In genomic region chr7:92635538-92635937, GRCh38 we compare ENCODE assay signal across 11 cellular contexts. TPM values are rescaled to one million over a fixed set of nuclear protein-coding genes. Genes with fewer than 3 reads are reported as not detected.
DNase-seq lines count a peak whose midpoint lies in the region; TF ChIP-seq lines count a peak whose summit lies in the region.
"Had no signal": no experiment of that assay in that cellular context is flagged by ENCODE, and none has a peak within 500 bp of the region (broad histone marks: within the 10 kb centered on the region; RNA-seq: fewer than 3 reads in every experiment).

No MANE protein-coding gene starts in this region.

- H3K27me3 ChIP-seq in Karpas-422 (ENCODE audit: low read length) (no peaks in the 10 kb centered on the region), adrenal gland (no peaks in the 10 kb centered on the region)

- no peak for DNase-seq in Calu3
- no peak for DNase-seq in Karpas-422
- DNase-seq in adrenal gland: no peak
- no peak for DNase-seq in amniotic stem cell (lab: John Stamatoyannopoulos, UW)
- DNase-seq in cerebellar cortex (ENCODE audit: low spot score): no peak
- no peak for DNase-seq in cerebellar nuclear complex (lab: John Stamatoyannopoulos, UW)
- no peak for DNase-seq in EL
- DNase-seq: NCI-H1694 treated with DMSO at 0.1 percent for 48 hours, occipital lobe, SHP77 treated with DMSO at 0.1 percent for 48 hours had no signal

- H3K4me1 Mint-ChIP-seq in Calu3 (ENCODE audit: low read depth, unreplicated experiment) (peaks cover 14% of the 10 kb centered on the region), nephron (peaks cover 30% of the 10 kb centered on the region)

- H3K27ac ChIP-seq in Karpas-422 (ENCODE audit: low read length) (peak overlapping the region; percentile 36), adrenal gland (peak overlapping the region in 3 of 5 donors; percentile 48 to 83 (median 65))

- peak overlapping the region; percentile 67 for H3K27ac Mint-ChIP-seq in Calu3 (ENCODE audit: unreplicated experiment)
- H3K27ac Mint-ChIP-seq in nephron: peak overlapping the region; percentile 49 to 86 (median 62)

- H3K36me3 Mint-ChIP-seq in Calu3 (ENCODE audit: insufficient read depth, unreplicated experiment): peaks cover 10% of the 10 kb centered on the region
- no peaks in the 10 kb centered on the region for H3K36me3 Mint-ChIP-seq in nephron (ENCODE audit: low read depth)

- H3K4me1 ChIP-seq in Karpas-422 (ENCODE audit: low read length): peaks cover 32% of the 10 kb centered on the region
- peaks cover 11 to 46% of the 10 kb centered on the region in 2 donors for H3K4me1 ChIP-seq in adrenal gland (replicated peaks in 1 of 2)

- BruUV-seq in Calu3 (replicated peaks; lab: Mats Ljungman, UMichigan): no TSS peak

- no peak for TF ChIP-seq CTCF in Calu3 (IDR thresholded peaks at IDR 0.05; ENCODE audit: unreplicated experiment)
- no peak for TF ChIP-seq CTCF in adrenal gland (IDR thresholded peaks at IDR 0.05)
- TF ChIP-seq CTCF in nephron (IDR thresholded peaks at IDR 0.05; ENCODE audit: unreplicated experiment in 3 of 3): no peak

- no peak overlapping the region for H3K4me3 Mint-ChIP-seq in Calu3 (ENCODE audit: low read depth, unreplicated experiment)
- H3K4me3 Mint-ChIP-seq in nephron: no peak overlapping the region

- 58 to 72% (median 68%) methylated on average over 4 of the region's 4 CpGs for WGBS in adrenal gland, 4 donors

- H3K36me3 ChIP-seq in Karpas-422 (ENCODE audit: insufficient read depth, low read length) (no peaks in the 10 kb centered on the region), adrenal gland (replicated peaks in 1 of 2) (no peaks in the 10 kb centered on the region)

- no peaks in the 10 kb centered on the region for H4K20me1 ChIP-seq in Karpas-422 (ENCODE audit: insufficient read depth, low read depth, low read length)

- H3K9ac ChIP-seq in Karpas-422 (ENCODE audit: low read length): no peak overlapping the region

- H3K4me3 ChIP-seq in Karpas-422 (ENCODE audit: low read length) (no peak overlapping the region), adrenal gland (no peak overlapping the region)

- H3K9me3 ChIP-seq in Karpas-422 (ENCODE audit: low read length) (no peaks in the 10 kb centered on the region), adrenal gland (replicated peaks in 1 of 3) (no peaks in the 10 kb centered on the region)

- no peaks in the 10 kb centered on the region for H3K9me2 ChIP-seq in Karpas-422 (replicated peaks; ENCODE audit: insufficient read depth, low read length)

- no peak for TF ChIP-seq POLR2A in adrenal gland (IDR thresholded peaks at IDR 0.05)

- peaks cover 37% of the 10 kb centered on the region for H3K79me2 ChIP-seq in Karpas-422 (ENCODE audit: low read length)

- H2AFZ ChIP-seq in Karpas-422 (ENCODE audit: low read length): no peak overlapping the region

- H3K27me3 Mint-ChIP-seq in Calu3 (ENCODE audit: unreplicated experiment) (no peaks in the 10 kb centered on the region), nephron (ENCODE audit: low read depth) (no peaks in the 10 kb centered on the region)

- CTCF ChIA-PET in Calu3 (lab: Charles Lee): interaction anchor here (1.1 kb wide), 1 partner anchor 10 kb away, joined by 4 read pairs; no protein-coding TSS in a partner anchor

- peak overlapping the region; percentile 3 for H3K4me2 ChIP-seq in Karpas-422 (ENCODE audit: low read depth, low read length, poor library complexity, severe bottlenecking)

- H3K9me3 Mint-ChIP-seq in Calu3 (ENCODE audit: low read depth, unreplicated experiment): no peaks in the 10 kb centered on the region
- no peaks in the 10 kb centered on the region for H3K9me3 Mint-ChIP-seq in nephron

- intact Hi-C loops in Calu3 (cut with micrococcal nuclease; ENCODE audit: unreplicated experiment): no loop called here
- intact Hi-C loops in adrenal gland (cut with DNase I): loop anchor here in 1 of 2 donors (10.0 kb wide), 1 partner anchor 49 kb away; no protein-coding TSS in a partner anchor

RNA-seq across cellular contexts. Expression of gene FAM133B, which starts 45.3 kb away (rescaled TPM):
- total RNA-seq in Calu3 (2022) (26.4 and 30.0 TPM in 2 replicates), adrenal gland (10 to 100 TPM in 7 of 8 donors, 1 to 10 TPM in 1; 8.7 to 31.1 (median 16.4) TPM)
- 18.8 and 41.2 TPM in 2 replicates for total RNA-seq in Karpas-422 (2014; rRNA removed; shearing (Covaris generic); ENCODE audit: low replicate concordance)
- polyA plus RNA-seq in adrenal gland: 10 to 100 TPM; 25.8 to 40.1 (median 29.9) TPM
